ENCODE assay signal across 11 cellular contexts in the genomic region with DNA sequence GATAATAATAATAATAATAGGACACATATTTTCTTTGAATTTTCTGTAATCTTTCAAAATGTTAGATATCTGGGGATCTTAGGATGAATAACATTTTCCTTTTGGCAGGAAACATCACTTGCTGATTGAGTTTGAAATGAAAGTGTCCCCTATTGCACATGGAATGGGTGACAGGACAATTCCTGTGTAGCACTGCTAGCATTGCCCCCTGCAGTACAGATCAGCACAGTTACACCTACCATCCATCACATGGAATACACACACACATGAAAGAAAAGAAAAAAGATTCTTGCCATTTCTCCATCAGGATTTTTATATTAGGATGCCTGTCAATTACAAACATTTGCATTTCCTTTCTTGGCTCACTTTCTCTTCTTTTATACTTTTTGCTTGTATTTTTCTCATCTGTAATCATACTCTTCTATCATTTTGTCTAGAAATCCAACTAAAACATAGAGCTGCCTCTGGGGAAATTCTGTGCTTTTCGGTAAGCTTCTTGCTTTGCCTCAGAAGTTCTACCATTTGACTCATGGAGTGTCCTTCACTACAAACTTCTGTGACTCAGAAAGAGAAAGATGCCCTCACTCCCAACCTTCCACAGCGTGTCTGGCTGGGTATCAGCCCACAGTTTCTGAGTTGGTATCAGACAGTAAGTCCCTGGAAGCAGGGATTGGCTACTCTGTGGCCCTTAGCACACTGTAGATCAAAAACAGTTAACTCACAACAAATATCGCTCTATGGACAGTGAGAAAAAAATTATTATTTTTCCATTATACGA.
DNase-seq lines count a peak whose midpoint lies in the region; ATAC-seq, FAIRE-seq and TF ChIP-seq lines count a peak whose summit lies in the region.
"Had no signal": no experiment of that assay in that cellular context is flagged by ENCODE, and none has a peak within 500 bp of the region (broad histone marks: within the 10 kb centered on the region; RNA-seq: fewer than 3 reads in every experiment).

No MANE protein-coding gene starts in this region.

- ATAC-seq in GM19397 (IDR thresholded peaks at IDR 0.05; ENCODE audit: unreplicated experiment): peak; percentile 69
- ATAC-seq in HG03442 (IDR thresholded peaks at IDR 0.05; ENCODE audit: unreplicated experiment): peak; percentile 65
- no peak for ATAC-seq in GM18517 (IDR thresholded peaks at IDR 0.05; ENCODE audit: unreplicated experiment)

- DNase-seq in D721Med (ENCODE audit: insufficient read length, low spot score): no peak
- no peak for DNase-seq in endodermal cell
- DNase-seq in NCI-H1436 treated with DMSO at 0.1 percent for 48 hours (lab: John Stamatoyannopoulos, UW): no peak
- DNase-seq in activated CD8-positive, alpha-beta memory T cell treated with anti-CD3 and anti-CD28 coated beads for 24 hours: no peak
- no peak for DNase-seq in glomerular visceral epithelial cell (ENCODE audit: extremely low spot score)
- DNase-seq: activated naive CD4-positive, alpha-beta T cell; NCI-H345; testis had no signal

- no peak overlapping the region for H3K27ac Mint-ChIP-seq in endodermal cell

- no peaks in the 10 kb centered on the region for H3K27me3 ChIP-seq in endodermal cell (ENCODE audit: control insufficient read depth, insufficient read depth, low read length, poor library complexity, severe bottlenecking)
- H3K27me3 ChIP-seq: testis had no signal

- H3K4me3 Mint-ChIP-seq in endodermal cell: no peak overlapping the region

- WGBS in endodermal cell (ENCODE audit: insufficient coverage in 1 of 2, insufficient read length in 1 of 2), 2 experiments: 97 to 100% methylated on average over 1 to 3 of the region's 4 CpGs

- H3K27ac ChIP-seq in endodermal cell (ENCODE audit: low read depth, low read length): no peak overlapping the region
- H3K27ac ChIP-seq: testis had no signal

- H3K9me3 ChIP-seq in endodermal cell (ENCODE audit: control insufficient read depth, low read length): peaks cover 11% of the 10 kb centered on the region
- H3K9me3 ChIP-seq: testis had no signal

- H3K9me3 Mint-ChIP-seq in endodermal cell: no peaks in the 10 kb centered on the region

- no peaks in the 10 kb centered on the region for H3K36me3 ChIP-seq in endodermal cell (ENCODE audit: control insufficient read depth, insufficient read depth, low read length)

- no peaks in the 10 kb centered on the region for H3K27me3 Mint-ChIP-seq in endodermal cell (ENCODE audit: insufficient read depth)

- FAIRE-seq in D721Med (lab: Jason Lieb, UNC): peak; percentile 35

- TF ChIP-seq CTCF in D721Med (IDR thresholded peaks at IDR 0.05; ENCODE audit: insufficient read depth, missing control alignments) (no peak), endodermal cell (conservative IDR thresholded peaks at IDR 0.05) (peak; percentile 40)

- H3K36me3 Mint-ChIP-seq in endodermal cell (ENCODE audit: low read depth): no peaks in the 10 kb centered on the region

- H3K4me1 ChIP-seq in endodermal cell (ENCODE audit: control insufficient read depth, insufficient read depth, low read length): no peaks in the 10 kb centered on the region
- H3K4me1 ChIP-seq: testis had no signal

- H3K4me1 Mint-ChIP-seq in endodermal cell: peaks cover 2% of the 10 kb centered on the region

- H3K4me3 ChIP-seq in endodermal cell (ENCODE audit: low read length): no peak overlapping the region
- H3K4me3 ChIP-seq: testis had no signal

- no peak overlapping the region for H3K9ac ChIP-seq in endodermal cell (ENCODE audit: extremely low read depth, low read length, poor library complexity, severe bottlenecking)
